ENCODE assay signal across 19 cellular contexts in the genomic region with DNA sequence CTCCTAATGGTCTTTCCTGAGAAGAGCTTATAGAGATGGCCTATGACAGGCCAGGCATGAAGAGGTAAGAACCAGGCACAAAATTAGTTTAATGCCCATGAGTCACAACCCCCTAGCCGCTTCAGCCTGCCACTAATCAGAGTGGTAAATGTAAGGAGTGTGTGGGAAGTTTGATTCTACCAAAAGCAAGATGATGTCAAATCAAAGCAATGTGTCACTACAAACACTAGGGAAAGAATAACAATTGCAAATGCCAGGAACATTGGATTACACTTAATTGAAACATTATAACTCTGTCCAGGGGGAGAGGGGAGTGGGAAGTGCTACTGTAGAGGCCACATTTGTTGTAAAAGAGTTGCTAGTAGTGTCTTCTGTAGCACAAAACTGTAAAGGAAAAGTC.
DNase-seq lines count a peak whose midpoint lies in the region; ATAC-seq and TF ChIP-seq lines count a peak whose summit lies in the region.
"Had no signal": no experiment of that assay in that cellular context is flagged by ENCODE, and none has a peak within 500 bp of the region (broad histone marks: within the 10 kb centered on the region; RNA-seq: fewer than 3 reads in every experiment).

No MANE protein-coding gene starts in this region.

- no peak overlapping the region for H3K27ac Mint-ChIP-seq in GM23338
- H3K27ac Mint-ChIP-seq: activated CD8-positive, alpha-beta T cell treated with anti-CD3 and anti-CD28 coated beads, Interleukin-2, amount 10 ng/mL, durations not matched to agents 7 days and 5 days; activated naive CD4-positive, alpha-beta T cell treated with anti-CD3 and anti-CD28 coated beads, Interleukin-2, amount 10 ng/mL, durations not matched to agents 7 days and 5 days; activated T-cell treated with anti-CD3 and anti-CD28 coated beads, Interleukin-2, amount 50 U/mL, for 24 hours; brain; CD14-positive monocyte; IgD-negative memory B cell; naive B cell; progenitor cell of endocrine pancreas had no signal

- H4K20me1 ChIP-seq in GM23338 (replicated peaks; ENCODE audit: insufficient read depth), result no peaks in the 10 kb centered on the region

- H3K9me2 ChIP-seq in GM23338 (ENCODE audit: insufficient read depth), result peaks cover 4% of the 10 kb centered on the region

- H3K9me3 Mint-ChIP-seq in GM23338, result no peaks in the 10 kb centered on the region
- H3K9me3 Mint-ChIP-seq: CD14-positive monocyte had no signal

- no peaks in the 10 kb centered on the region for H3K79me2 ChIP-seq in GM23338 (replicated peaks; ENCODE audit: insufficient read depth)

- no peak overlapping the region for H3K27ac ChIP-seq in GM23338 (ENCODE audit: low read depth)
- no peak overlapping the region for H3K27ac ChIP-seq in right lobe of liver
- H3K27ac ChIP-seq: coronary artery, VCaP had no signal

- no peak for DNase-seq in GM23338 (ENCODE audit: low spot score)
- peak; percentile 61 for DNase-seq in adipocyte (ENCODE audit: low read depth)
- DNase-seq in foreskin fibroblast, result peak; percentile 63 to 80
- peak; percentile 55 for DNase-seq in stromal cell of bone marrow (ENCODE audit: low read depth)
- no peak for DNase-seq in NCI-H1436 (lab: John Stamatoyannopoulos, UW)
- DNase-seq in HT-29 (ENCODE audit: low spot score), result no peak
- DNase-seq in right lobe of liver, result no peak
- no peak for DNase-seq in lower leg skin (ENCODE audit: low spot score in 2 of 2)
- DNase-seq: activated CD8-positive, alpha-beta T cell treated with anti-CD3 and anti-CD28 coated beads, Interleukin-2, amount 10 ng/mL, durations not matched to agents 7 days and 5 days; activated naive CD4-positive, alpha-beta T cell treated with anti-CD3 and anti-CD28 coated beads, Interleukin-2, amount 10 ng/mL, durations not matched to agents 7 days and 5 days; activated T-cell treated with anti-CD3 and anti-CD28 coated beads, Interleukin-2, amount 50 U/mL, for 24 hours; naive B cell; NCI-H1930 had no signal

- H3K4me3 ChIP-seq in GM23338 (no peak overlapping the region), adipocyte (ENCODE audit: low read length) (no peak overlapping the region), foreskin fibroblast (ENCODE audit: low read depth in 1 of 2, low read length in 2 of 2) (no peak overlapping the region), right lobe of liver (no peak overlapping the region), lower leg skin (ENCODE audit: low read depth, poor library complexity, severe bottlenecking) (no peak overlapping the region)
- H3K4me3 ChIP-seq: coronary artery had no signal

- TF ChIP-seq POLR2A in right lobe of liver (IDR thresholded peaks at IDR 0.05) (no peak), lower leg skin (IDR thresholded peaks at IDR 0.05) (no peak)

- H3K36me3 Mint-ChIP-seq in GM23338 (ENCODE audit: low read depth), result peaks cover 4% of the 10 kb centered on the region; the same call in 1 of the 3 replicates
- H3K36me3 Mint-ChIP-seq: activated naive CD4-positive, alpha-beta T cell treated with anti-CD3 and anti-CD28 coated beads, Interleukin-2, amount 10 ng/mL, durations not matched to agents 7 days and 5 days; brain; CD14-positive monocyte; IgD-negative memory B cell; naive B cell had no signal

- no peak overlapping the region for H3K9ac ChIP-seq in adipocyte (ENCODE audit: low read length)

- peak overlapping the region; percentile 54 for H2AFZ ChIP-seq in GM23338

- no peaks in the 10 kb centered on the region for H3F3A ChIP-seq in GM23338 (replicated peaks; ENCODE audit: low read depth)

- H3K9me3 ChIP-seq in adipocyte (ENCODE audit: control insufficient read depth, low read length) (no peaks in the 10 kb centered on the region), right lobe of liver (no peaks in the 10 kb centered on the region)

- no peak overlapping the region for H3K4me3 Mint-ChIP-seq in GM23338
- H3K4me3 Mint-ChIP-seq: activated CD8-positive, alpha-beta T cell treated with anti-CD3 and anti-CD28 coated beads, Interleukin-2, amount 10 ng/mL, durations not matched to agents 7 days and 5 days; activated naive CD4-positive, alpha-beta T cell treated with anti-CD3 and anti-CD28 coated beads, Interleukin-2, amount 10 ng/mL, durations not matched to agents 7 days and 5 days; activated T-cell treated with anti-CD3 and anti-CD28 coated beads, Interleukin-2, amount 50 U/mL, for 24 hours; brain; CD14-positive monocyte; IgD-negative memory B cell; naive B cell had no signal

- H3K36me3 ChIP-seq in GM23338 (ENCODE audit: insufficient read depth), result no peaks in the 10 kb centered on the region
- H3K36me3 ChIP-seq in adipocyte (ENCODE audit: control insufficient read depth, insufficient read depth, low read length, severe bottlenecking), result no peaks in the 10 kb centered on the region
- no peaks in the 10 kb centered on the region for H3K36me3 ChIP-seq in right lobe of liver

- H3K4me1 Mint-ChIP-seq in GM23338, result peaks cover 15% of the 10 kb centered on the region
- H3K4me1 Mint-ChIP-seq: activated naive CD4-positive, alpha-beta T cell treated with anti-CD3 and anti-CD28 coated beads, Interleukin-2, amount 10 ng/mL, durations not matched to agents 7 days and 5 days; CD14-positive monocyte; IgD-negative memory B cell; naive B cell had no signal

- H3K4me2 ChIP-seq in GM23338, result no peak overlapping the region

- 59% methylated on average over 1 of the region's 1 CpG for WGBS in right lobe of liver (ENCODE audit: insufficient coverage, low coverage, low lambda C conversion rate, missing lambda C conversion rate)
- 52 to 62% methylated on average over 1 of the region's 1 CpG for WGBS in lower leg skin, 2 donors

- ATAC-seq in GM23338 (no peak), right lobe of liver (no peak)
- ATAC-seq: activated CD8-positive, alpha-beta T cell treated with anti-CD3 and anti-CD28 coated beads, Interleukin-2, amount 10 ng/mL, durations not matched to agents 7 days and 5 days had no signal

- H3K27me3 ChIP-seq in GM23338 (ENCODE audit: insufficient read depth) (no peaks in the 10 kb centered on the region), adipocyte (replicated peaks; ENCODE audit: control insufficient read depth, insufficient read depth, low read length) (no peaks in the 10 kb centered on the region), right lobe of liver (no peaks in the 10 kb centered on the region)

- peaks cover 3% of the 10 kb centered on the region for H3K27me3 Mint-ChIP-seq in GM23338 (ENCODE audit: insufficient read depth, low read depth, poor library complexity)
- H3K27me3 Mint-ChIP-seq: activated naive CD4-positive, alpha-beta T cell treated with anti-CD3 and anti-CD28 coated beads, Interleukin-2, amount 10 ng/mL, durations not matched to agents 7 days and 5 days; activated T-cell treated with anti-CD3 and anti-CD28 coated beads, Interleukin-2, amount 50 U/mL, for 24 hours; brain; IgD-negative memory B cell; naive B cell; progenitor cell of endocrine pancreas had no signal

- H3K4me1 ChIP-seq in GM23338 (ENCODE audit: insufficient read depth) (peaks cover 9% of the 10 kb centered on the region), adipocyte (ENCODE audit: control insufficient read depth, insufficient read depth, low read length) (peaks cover 6% of the 10 kb centered on the region), right lobe of liver (no peaks in the 10 kb centered on the region)

- intact Hi-C loops in right lobe of liver (cut with DNase I) (no loop called here), lower leg skin (cut with DNase I; ENCODE audit: low total_unique reads) (no loop called here)

- TF ChIP-seq CTCF in GM23338 (conservative IDR thresholded peaks at IDR 0.05; ENCODE audit: low read depth in 2 of 2), result no peak
- TF ChIP-seq CTCF in foreskin fibroblast (IDR thresholded peaks at IDR 0.05; ENCODE audit: low read depth, low read length), result no peak
- TF ChIP-seq CTCF in right lobe of liver (IDR thresholded peaks at IDR 0.05), result no peak
- TF ChIP-seq CTCF in lower leg skin (IDR thresholded peaks at IDR 0.05), result no peak

Comparison
In these comparisons a context has a peak if more than half of its experiments do, and no peak if none do; other contexts are left out.
1. DNase-seq: peak in adipocyte (single experiment), foreskin fibroblast (2 of 2) and stromal cell of bone marrow (single experiment); none in GM23338 (single experiment), NCI-H1436 (single experiment), HT-29 (single experiment), right lobe of liver (0 of 3) and lower leg skin (0 of 2).